ENCODE assay signal across 15 cellular contexts in the genomic region with DNA sequence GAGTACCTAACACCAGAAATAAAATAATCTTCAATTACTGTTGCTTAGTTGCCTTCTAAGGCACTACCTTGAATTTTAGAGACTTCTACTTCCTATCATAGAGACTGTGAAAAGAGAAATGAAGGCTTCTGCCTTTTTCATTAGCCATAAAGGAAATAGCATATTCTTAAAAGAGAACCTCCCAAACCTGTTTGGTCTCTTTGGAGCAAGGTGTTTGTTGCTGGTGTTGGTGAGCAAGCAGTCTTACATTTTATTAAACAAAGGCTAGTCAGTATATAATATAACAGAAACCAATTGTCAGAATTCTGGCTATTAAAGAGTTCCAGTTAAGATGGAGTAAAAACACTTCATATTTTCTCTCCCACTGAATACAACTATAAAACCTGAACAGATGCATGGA.
"Had no signal": no experiment of that assay in that cellular context is flagged by ENCODE, and none has a peak within 500 bp of the region (broad histone marks: within the 10 kb centered on the region; RNA-seq: fewer than 3 reads in every experiment).

No MANE protein-coding gene starts in this region.

- DNase-seq: activated CD4-positive, alpha-beta memory T cell treated with anti-CD3 and anti-CD28 coated beads for 36 hours; activated CD4-positive, alpha-beta T cell treated with anti-CD3 and anti-CD28 coated beads for 1 hour; activated CD8-positive, alpha-beta memory T cell treated with anti-CD3 and anti-CD28 coated beads, Interleukin-2, amount 10 ng/mL, durations not matched to agents 7 days and 5 days; activated naive CD4-positive, alpha-beta T cell treated with anti-CD3 and anti-CD28 coated beads, Interleukin-2, amount 50 U/mL, for 16 hours; activated T-cell treated with anti-CD3 and anti-CD28 coated beads, Interleukin-2, amount 50 U/mL, for 1 hour; central memory CD4-positive, alpha-beta T cell; colonic mucosa; head of caudate nucleus; kidney glomerular epithelial cell; lower lobe of right lung; psoas muscle; right lobe of liver; T-helper 9 cell; testis; upper lobe of right lung had no signal

- ATAC-seq: activated CD8-positive, alpha-beta memory T cell treated with anti-CD3 and anti-CD28 coated beads, Interleukin-2, amount 10 ng/mL, durations not matched to agents 7 days and 5 days; lower lobe of right lung; psoas muscle; right lobe of liver; upper lobe of right lung had no signal
